Comparison of ENCODE assay signal across 14 cellular contexts in the genomic region with DNA sequence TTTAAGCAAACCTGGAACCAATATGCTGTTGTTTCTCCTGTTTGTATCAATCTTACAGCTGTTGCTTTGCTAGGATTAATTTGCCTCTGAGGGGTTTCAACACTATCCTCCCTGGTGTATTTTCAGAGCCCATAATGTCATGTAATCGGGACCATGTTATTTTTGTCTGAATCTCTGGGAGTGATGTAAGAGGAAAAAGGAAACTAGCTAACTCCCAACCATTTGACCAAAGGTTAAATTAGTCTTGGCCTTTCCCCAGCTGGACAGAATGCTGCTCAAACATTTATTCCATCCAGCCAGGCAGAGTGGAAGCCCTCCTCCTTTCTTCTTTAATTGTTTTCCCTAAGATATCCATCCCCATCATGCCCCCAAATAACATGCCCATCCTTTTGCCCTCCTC.
DNase-seq lines count a peak whose midpoint lies in the region; ATAC-seq, FAIRE-seq and TF ChIP-seq lines count a peak whose summit lies in the region.
"Had no signal": no experiment of that assay in that cellular context is flagged by ENCODE, and none has a peak within 500 bp of the region (broad histone marks: within the 10 kb centered on the region; RNA-seq: fewer than 3 reads in every experiment).

No MANE protein-coding gene starts in this region.

- H2AFZ ChIP-seq in ACC112 (ENCODE audit: low read length, unreplicated experiment), result peak overlapping the region; percentile 75

- WGBS in sigmoid colon, 2 donors, result 2 to 16% methylated on average over 1 of the region's 1 CpG

- intact Hi-C loops in left colon (cut with DNase I, micrococcal nuclease) (no loop called here), sigmoid colon (cut with DNase I) (no loop called here)

- H3K4me1 ChIP-seq in ACC112 (ENCODE audit: control insufficient read depth, insufficient read depth, low read length, unreplicated experiment) (peaks cover 50% of the 10 kb centered on the region), sigmoid colon (peaks cover 0 to 18% (median 12%) of the 10 kb centered on the region in 4 donors)

- no peak for TF ChIP-seq POLR2A in sigmoid colon (IDR thresholded peaks at IDR 0.05)

- H3K4me3 ChIP-seq in ACC112 (ENCODE audit: low read depth, low read length) (peak overlapping the region; percentile 43; the same call in 1 of the 2 replicates), sigmoid colon (no peak overlapping the region)
- H3K4me3 ChIP-seq: prostate gland, SK-N-MC had no signal

- H3K27ac ChIP-seq in ACC112 (ENCODE audit: low read depth, low read length), result peak overlapping the region; percentile 88
- peak overlapping the region; percentile 28 to 68 (median 38) for H3K27ac ChIP-seq in sigmoid colon
- H3K27ac ChIP-seq: prostate gland, SK-N-MC, WERI-Rb-1 had no signal

- H3K27me3 ChIP-seq in ACC112 (ENCODE audit: insufficient read depth, low read length) (no peaks in the 10 kb centered on the region), sigmoid colon (no peaks in the 10 kb centered on the region)

- ATAC-seq in left colon (peak; percentile 71), GM19023 (IDR thresholded peaks at IDR 0.05; ENCODE audit: unreplicated experiment) (no peak)

- DNase-seq in dermis microvascular lymphatic vessel endothelial cell (ENCODE audit: low read depth in 2 of 2), result peak; percentile 79 to 83
- DNase-seq in left colon, result no peak
- DNase-seq in sigmoid colon, result no peak
- DNase-seq in HTR-8/SVneo (ENCODE audit: insufficient read length, low spot score), result no peak
- no peak for DNase-seq in NCI-H2081 treated with DMSO at 0.1 percent for 48 hours (lab: John Stamatoyannopoulos, UW)
- DNase-seq in NCI-H345 (lab: John Stamatoyannopoulos, UW), result no peak
- DNase-seq: activated naive CD8-positive, alpha-beta T cell treated with anti-CD3 and anti-CD28 coated beads, Interleukin-2, amount 10 ng/mL, durations not matched to agents 7 days and 5 days; Kasumi-1; NCI-H2029; WERI-Rb-1 had no signal

- no peaks in the 10 kb centered on the region for H3K36me3 ChIP-seq in ACC112 (ENCODE audit: insufficient read depth, low read length)
- H3K36me3 ChIP-seq in sigmoid colon, result no peaks in the 10 kb centered on the region
- H3K36me3 ChIP-seq: prostate gland, WERI-Rb-1 had no signal

- no peaks in the 10 kb centered on the region for H3K9me3 ChIP-seq in sigmoid colon
- H3K9me3 ChIP-seq: prostate gland had no signal

- FAIRE-seq in HTR-8/SVneo (lab: Jason Lieb, UNC), result no peak

- no peaks in the 10 kb centered on the region for H3K79me2 ChIP-seq in ACC112 (ENCODE audit: control insufficient read depth, insufficient read depth, low read length, unreplicated experiment)

- no peak for TF ChIP-seq CTCF in sigmoid colon (IDR thresholded peaks at IDR 0.05)

- TF ChIP-seq EP300 in sigmoid colon (IDR thresholded peaks at IDR 0.05), result no peak

Comparison
In these comparisons a context has a peak if more than half of its experiments do, and no peak if none do; other contexts are left out.
1. DNase-seq: peak in dermis microvascular lymphatic vessel endothelial cell (2 of 2); none in left colon (0 of 2), sigmoid colon (single experiment), HTR-8/SVneo (single experiment), NCI-H2081 treated with DMSO at 0.1 percent for 48 hours (single experiment) and NCI-H345 (single experiment).